1 cellular context compared by ENCODE assay signal in genomic region chr19:1592023-1592754, GRCh38.
TF ChIP-seq lines count a peak whose summit lies in the region.

No MANE protein-coding gene starts in this region.

TF ChIP-seq in HepG2, 621 proteins besides CTCF, POLR2A, EP300 and RAD21 (continued from another document and continues in another):
- no peak for TF ChIP-seq ZBTB46 (CRISPR knock-in tag; IDR thresholded peaks at IDR 0.05; ENCODE audit: borderline replicate concordance)
- TF ChIP-seq MIER2 (CRISPR knock-in tag; IDR thresholded peaks at IDR 0.05): no peak
- TF ChIP-seq ZBTB4 (CRISPR knock-in tag; IDR thresholded peaks at IDR 0.05; ENCODE audit: borderline replicate concordance): no peak
- TF ChIP-seq HNRNPLL (IDR thresholded peaks at IDR 0.05; ENCODE audit: low read depth, low read length, poor library complexity, severe bottlenecking): no peak
- TF ChIP-seq ZBTB39 (CRISPR knock-in tag; IDR thresholded peaks at IDR 0.05): no peak
- no peak for TF ChIP-seq GFI1 (CRISPR knock-in tag; IDR thresholded peaks at IDR 0.05; ENCODE audit: borderline replicate concordance)
- TF ChIP-seq NPAS2 (CRISPR knock-in tag; IDR thresholded peaks at IDR 0.05; ENCODE audit: borderline replicate concordance): no peak
- no peak for TF ChIP-seq HNF1A (IDR thresholded peaks at IDR 0.05; ENCODE audit: low read depth)
- 0 out of 2 replicates have a peak, but pooled peaks have one; percentile 29 for TF ChIP-seq HNF1A (CRISPR knock-in tag; IDR thresholded peaks at IDR 0.05; ENCODE audit: borderline replicate concordance)
- TF ChIP-seq NFKB2 (CRISPR knock-in tag; IDR thresholded peaks at IDR 0.05; ENCODE audit: borderline replicate concordance): no peak; the same call in 1 of the 2 replicates
- no peak for TF ChIP-seq ZNF136 (CRISPR knock-in tag; IDR thresholded peaks at IDR 0.05; ENCODE audit: low read depth)
- no peak for TF ChIP-seq CC2D1A (CRISPR knock-in tag; IDR thresholded peaks at IDR 0.05)
- no peak for TF ChIP-seq TBP (CRISPR knock-in tag; IDR thresholded peaks at IDR 0.05)
- peak; percentile 57; the same call in 1 of the 2 replicates for TF ChIP-seq HIC2 (CRISPR knock-in tag; IDR thresholded peaks at IDR 0.05; ENCODE audit: low read depth)
- TF ChIP-seq PHF8 (CRISPR knock-in tag; IDR thresholded peaks at IDR 0.05): peak; percentile 72
- peak; percentile 77; the same call in 1 of the 2 replicates for TF ChIP-seq ZNF274 (CRISPR knock-in tag; IDR thresholded peaks at IDR 0.05)
- TF ChIP-seq HNRNPL (IDR thresholded peaks at IDR 0.05; ENCODE audit: low read depth, low read length): no peak
- no peak for TF ChIP-seq ZBTB49 (CRISPR knock-in tag; IDR thresholded peaks at IDR 0.05; ENCODE audit: borderline replicate concordance)
- peak; percentile 79; the same call in 1 of the 2 replicates for TF ChIP-seq CCDC6 (CRISPR knock-in tag; IDR thresholded peaks at IDR 0.05)
- no peak for TF ChIP-seq ZSCAN9 (CRISPR knock-in tag; IDR thresholded peaks at IDR 0.05; ENCODE audit: borderline replicate concordance)
- no peak for TF ChIP-seq ZNF780A (CRISPR knock-in tag; IDR thresholded peaks at IDR 0.05)
- no peak for TF ChIP-seq ATF4 (CRISPR knock-in tag; IDR thresholded peaks at IDR 0.05)
- 0 out of 2 replicates have a peak, but pooled peaks have one; percentile 60 for TF ChIP-seq ZNF431 (CRISPR knock-in tag; IDR thresholded peaks at IDR 0.05; ENCODE audit: borderline replicate concordance, low read depth)
- TF ChIP-seq HHEX (CRISPR knock-in tag; IDR thresholded peaks at IDR 0.05): no peak
- TF ChIP-seq ZNF841 (CRISPR knock-in tag; IDR thresholded peaks at IDR 0.05; ENCODE audit: borderline replicate concordance): no peak
- no peak for TF ChIP-seq ZNF350 (CRISPR knock-in tag; IDR thresholded peaks at IDR 0.05; ENCODE audit: borderline replicate concordance, low read depth)
- TF ChIP-seq ZNF180 (CRISPR knock-in tag; IDR thresholded peaks at IDR 0.05; ENCODE audit: borderline replicate concordance, low read depth): no peak
- TF ChIP-seq ZNF563 (CRISPR knock-in tag; IDR thresholded peaks at IDR 0.05): no peak; the same call in none of the 2 replicates
- TF ChIP-seq ZFX (CRISPR knock-in tag; IDR thresholded peaks at IDR 0.05; ENCODE audit: low read depth): peak; percentile 93
- TF ChIP-seq SRSF9 (IDR thresholded peaks at IDR 0.05; ENCODE audit: borderline replicate concordance, insufficient read depth, low read depth, low read length, poor library complexity, severe bottlenecking): no peak
- TF ChIP-seq WIZ (CRISPR knock-in tag; IDR thresholded peaks at IDR 0.05): no peak
- TF ChIP-seq NFE2L2 (IDR thresholded peaks at IDR 0.05; ENCODE audit: low read length): no peak
- no peak for TF ChIP-seq ZNF879 (CRISPR knock-in tag; IDR thresholded peaks at IDR 0.05)
- peak; percentile 75; the same call in 1 of the 2 replicates for TF ChIP-seq HDAC1 (CRISPR knock-in tag; IDR thresholded peaks at IDR 0.05)
- no peak for TF ChIP-seq SOX5 (CRISPR knock-in tag; IDR thresholded peaks at IDR 0.05; ENCODE audit: borderline replicate concordance)
- TF ChIP-seq ZXDC (CRISPR knock-in tag; IDR thresholded peaks at IDR 0.05): no peak; the same call in 1 of the 2 replicates
